In the genomic region with DNA sequence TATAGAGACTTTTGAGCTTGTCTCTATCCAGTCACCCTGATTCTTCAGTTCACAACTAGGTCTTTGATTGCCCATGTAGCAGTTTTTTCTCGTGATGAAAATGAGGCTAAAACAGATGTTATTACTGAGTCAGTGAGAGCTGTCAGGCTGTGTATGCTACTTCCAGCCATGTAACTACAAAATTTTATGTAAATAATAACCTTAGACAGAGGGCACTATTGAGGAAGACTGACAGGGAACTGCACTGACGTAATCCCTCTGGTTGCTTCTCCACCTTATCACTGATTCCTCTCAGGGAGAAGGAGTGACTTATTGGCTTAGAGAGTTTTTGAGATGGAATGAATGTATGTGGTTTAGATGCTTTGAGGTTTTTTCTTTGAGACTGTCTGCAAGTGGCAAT, we compare ENCODE assay signal across 21 cellular contexts.
DNase-seq lines count a peak whose midpoint lies in the region; ATAC-seq, FAIRE-seq and TF ChIP-seq lines count a peak whose summit lies in the region.
"Had no signal": no experiment of that assay in that cellular context is flagged by ENCODE, and none has a peak within 500 bp of the region (broad histone marks: within the 10 kb centered on the region; RNA-seq: fewer than 3 reads in every experiment).

No MANE protein-coding gene starts in this region.

- CTCF ChIA-PET in HepG2 (lab: Yijun Ruan, JAX; ENCODE audit: low intra/inter-chr PET ratio, low total read pairs): no interaction called here

- H3K4me1 Mint-ChIP-seq in astrocyte (ENCODE audit: low read depth, unreplicated experiment): no peaks in the 10 kb centered on the region
- H3K4me1 Mint-ChIP-seq: IgD-negative memory B cell had no signal

- TF ChIP-seq EP300 in HepG2 (IDR thresholded peaks at IDR 0.05; ENCODE audit: low read depth in 2 of 2, low read length in 2 of 2): no peak
- TF ChIP-seq EP300 in HepG2 (CRISPR knock-in tag; IDR thresholded peaks at IDR 0.05; ENCODE audit: borderline replicate concordance): no peak

- 2% methylated on average over 2 of the region's 2 CpGs for WGBS in HepG2 (ENCODE audit: low lambda C conversion rate)
- 35% methylated on average over 2 of the region's 2 CpGs for WGBS in right lobe of liver (ENCODE audit: insufficient coverage, low coverage, low lambda C conversion rate, missing lambda C conversion rate)

- in situ Hi-C loops in HepG2 (cut with HindIII; ENCODE audit: extremely low pct_ligation_motif_present, low pct_unique_long_range_greater_than_20kb): no loop called here

- intact Hi-C loops in HepG2 (cut with micrococcal nuclease; ENCODE audit: unreplicated experiment): no loop called here
- intact Hi-C loops in right lobe of liver (cut with DNase I): no loop called here

- no peaks in the 10 kb centered on the region for H3K36me3 Mint-ChIP-seq in astrocyte (ENCODE audit: low read depth, unreplicated experiment)

- no peak for TF ChIP-seq POLR2A in HepG2 (IDR thresholded peaks at IDR 0.05; ENCODE audit: insufficient read depth in 1 of 2, low read depth in 2 of 2, low read length in 2 of 2)
- no peak for TF ChIP-seq POLR2A in right lobe of liver (IDR thresholded peaks at IDR 0.05)

- no peaks in the 10 kb centered on the region for H4K20me1 ChIP-seq in HepG2 (ENCODE audit: insufficient read depth, low read length)
- H4K20me1 ChIP-seq in astrocyte (ENCODE audit: insufficient read depth, low read length): no peaks in the 10 kb centered on the region
- H4K20me1 ChIP-seq: BLaER1 treated with 17β-estradiol and CSF1 and Interleukin-3, amounts not matched to agents 10 nM and 100 nM had no signal

- DNase-seq in HepG2 (ENCODE audit: low spot score) (no peak), right lobe of liver (no peak), NCI-H446 treated with DMSO at 0.1 percent for 48 hours (lab: John Stamatoyannopoulos, UW) (peak; percentile 17), astrocyte (ENCODE audit: low read depth) (peak; percentile 1), SW 1271 (lab: John Stamatoyannopoulos, UW) (no peak)
- DNase-seq: DMS79 treated with DMSO at 0.1 percent for 48 hours, GDM1, GOT3, HFFc6, NCI-H1092 treated with DMSO at 0.1 percent for 48 hours, NCI-H2081 treated with DMSO at 0.1 percent for 48 hours, NCI-H524 treated with DMSO at 0.1 percent for 48 hours, Peyer's patch, SHP77 had no signal

- H3K9me3 ChIP-seq in HepG2 (ENCODE audit: low read length): no peaks in the 10 kb centered on the region
- H3K9me3 ChIP-seq in right lobe of liver: no peaks in the 10 kb centered on the region
- no peaks in the 10 kb centered on the region for H3K9me3 ChIP-seq in astrocyte (ENCODE audit: insufficient read depth, low read depth, low read length)
- H3K9me3 ChIP-seq: A549; BLaER1 treated with 17β-estradiol and CSF1 and Interleukin-3, amounts not matched to agents 10 nM and 100 nM; Peyer's patch had no signal

- H3K27me3 ChIP-seq in HepG2 (ENCODE audit: control insufficient read depth in 1 of 2, insufficient read depth in 2 of 2, low read length in 2 of 2): no peaks in the 10 kb centered on the region
- H3K27me3 ChIP-seq in right lobe of liver: no peaks in the 10 kb centered on the region
- H3K27me3 ChIP-seq in astrocyte (ENCODE audit: insufficient read depth, low read length): no peaks in the 10 kb centered on the region
- H3K27me3 ChIP-seq: BLaER1 treated with 17β-estradiol and CSF1 and Interleukin-3, amounts not matched to agents 10 nM and 100 nM; Peyer's patch had no signal

- no TSS peak for BruUV-seq in HepG2 (replicated peaks; lab: Mats Ljungman, UMichigan)

- no peak overlapping the region for H3K9ac ChIP-seq in HepG2 (ENCODE audit: insufficient read depth, low read depth, low read length)
- H3K9ac ChIP-seq in astrocyte (ENCODE audit: low read length): no peak overlapping the region
- H3K9ac ChIP-seq: BLaER1 treated with 17β-estradiol and CSF1 and Interleukin-3, amounts not matched to agents 10 nM and 100 nM had no signal

- TF ChIP-seq CTCF in HepG2 (CRISPR knock-in tag; IDR thresholded peaks at IDR 0.05) (no peak), right lobe of liver (IDR thresholded peaks at IDR 0.05) (no peak), astrocyte (IDR thresholded peaks at IDR 0.05; ENCODE audit: insufficient read depth, low read depth, low read length) (no peak)

- H3K4me1 ChIP-seq in HepG2 (ENCODE audit: insufficient read depth, low read length) (no peaks in the 10 kb centered on the region), right lobe of liver (no peaks in the 10 kb centered on the region), astrocyte (ENCODE audit: insufficient read depth, low read length) (no peaks in the 10 kb centered on the region)
- H3K4me1 ChIP-seq: A549; BLaER1 treated with 17β-estradiol and CSF1 and Interleukin-3, amounts not matched to agents 10 nM and 100 nM; Peyer's patch had no signal

- no peak for ATAC-seq in HepG2
- no peak for ATAC-seq in right lobe of liver
- no peak for ATAC-seq in GM21723 (IDR thresholded peaks at IDR 0.05; ENCODE audit: unreplicated experiment)
- ATAC-seq in HG03135 (IDR thresholded peaks at IDR 0.05; ENCODE audit: unreplicated experiment): no peak
- ATAC-seq: A549, GM12878, SK-N-SH treated with all-trans-retinoic acid at 6 μM for 48 hours had no signal

- no peak overlapping the region for H3K4me2 ChIP-seq in HepG2 (ENCODE audit: low read depth, low read length)
- no peak overlapping the region for H3K4me2 ChIP-seq in astrocyte (ENCODE audit: low read length)
- H3K4me2 ChIP-seq: A549; BLaER1 treated with 17β-estradiol and CSF1 and Interleukin-3, amounts not matched to agents 10 nM and 100 nM had no signal

- no peak overlapping the region for H3K4me3 Mint-ChIP-seq in astrocyte (ENCODE audit: unreplicated experiment)
- H3K4me3 Mint-ChIP-seq: HFFc6, IgD-negative memory B cell had no signal

- no peak overlapping the region for H3K27ac ChIP-seq in HepG2 (ENCODE audit: extremely low read length, insufficient read depth, low read length)
- no peak overlapping the region for H3K27ac ChIP-seq in right lobe of liver
- no peak overlapping the region for H3K27ac ChIP-seq in astrocyte (ENCODE audit: low read depth, low read length)
- H3K27ac ChIP-seq: A549; BLaER1 treated with 17β-estradiol and CSF1 and Interleukin-3, amounts not matched to agents 10 nM and 100 nM; Peyer's patch had no signal

- no peaks in the 10 kb centered on the region for H3K79me2 ChIP-seq in HepG2 (ENCODE audit: insufficient read depth, low read length)
- no peaks in the 10 kb centered on the region for H3K79me2 ChIP-seq in astrocyte (ENCODE audit: insufficient read depth, low read length)

- no peak for TF ChIP-seq RAD21 in HepG2 (CRISPR knock-in tag; IDR thresholded peaks at IDR 0.05)

- H3K27me3 Mint-ChIP-seq in astrocyte (ENCODE audit: low read depth, unreplicated experiment): no peaks in the 10 kb centered on the region

- no peak overlapping the region for H3K4me3 ChIP-seq in HepG2 (replicated peaks in 1 of 3; ENCODE audit: insufficient read depth in 1 of 3, low read depth in 2 of 3, low read length in 3 of 3)
- H3K4me3 ChIP-seq in right lobe of liver: no peak overlapping the region
- H3K4me3 ChIP-seq in astrocyte (ENCODE audit: insufficient read depth, low read depth, low read length): no peak overlapping the region
- H3K4me3 ChIP-seq: A549; BLaER1 treated with 17β-estradiol and CSF1 and Interleukin-3, amounts not matched to agents 10 nM and 100 nM; GM12878; Peyer's patch had no signal

- H2AFZ ChIP-seq in HepG2 (ENCODE audit: low read length) (no peak overlapping the region), astrocyte (ENCODE audit: low read depth, low read length) (no peak overlapping the region)

- H3K36me3 ChIP-seq in HepG2 (replicated peaks in 1 of 2; ENCODE audit: control insufficient read depth in 1 of 2, insufficient read depth in 2 of 2, low read length in 2 of 2) (no peaks in the 10 kb centered on the region), right lobe of liver (no peaks in the 10 kb centered on the region), astrocyte (ENCODE audit: insufficient read depth, low read length) (no peaks in the 10 kb centered on the region)
- H3K36me3 ChIP-seq: BLaER1 treated with 17β-estradiol and CSF1 and Interleukin-3, amounts not matched to agents 10 nM and 100 nM; Peyer's patch had no signal

- no peaks in the 10 kb centered on the region for H3K9me3 Mint-ChIP-seq in astrocyte (ENCODE audit: unreplicated experiment)
- H3K9me3 Mint-ChIP-seq: HFFc6 had no signal

- H3K27ac Mint-ChIP-seq in astrocyte (ENCODE audit: unreplicated experiment): no peak overlapping the region
- H3K27ac Mint-ChIP-seq: HFFc6, IgD-negative memory B cell had no signal

- FAIRE-seq in HepG2 (lab: Jason Lieb, UNC) (no peak), astrocyte (lab: Jason Lieb, UNC) (no peak)
- FAIRE-seq: A549, GM12878 had no signal

- POLR2A ChIA-PET in HepG2 (lab: Yijun Ruan, JAX): no interaction called here

TF ChIP-seq in HepG2, 621 proteins besides CTCF, POLR2A, EP300 and RAD21:
- no peak for TF ChIP-seq ZNF160 (CRISPR knock-in tag; IDR thresholded peaks at IDR 0.05)
- TF ChIP-seq ATF7 (IDR thresholded peaks at IDR 0.05): peak; percentile 36; the same call in 1 of the 2 replicates
- no peak for TF ChIP-seq ATF7 (CRISPR knock-in tag; IDR thresholded peaks at IDR 0.05)

Comparison
In these comparisons a context has a peak if more than half of its experiments do, and no peak if none do; other contexts are left out.
1. DNase-seq: peak in NCI-H446 treated with DMSO at 0.1 percent for 48 hours (single experiment) and astrocyte (single experiment); none in HepG2 (single experiment), right lobe of liver (0 of 3) and SW 1271 (0 of 2).